In the genomic region with DNA sequence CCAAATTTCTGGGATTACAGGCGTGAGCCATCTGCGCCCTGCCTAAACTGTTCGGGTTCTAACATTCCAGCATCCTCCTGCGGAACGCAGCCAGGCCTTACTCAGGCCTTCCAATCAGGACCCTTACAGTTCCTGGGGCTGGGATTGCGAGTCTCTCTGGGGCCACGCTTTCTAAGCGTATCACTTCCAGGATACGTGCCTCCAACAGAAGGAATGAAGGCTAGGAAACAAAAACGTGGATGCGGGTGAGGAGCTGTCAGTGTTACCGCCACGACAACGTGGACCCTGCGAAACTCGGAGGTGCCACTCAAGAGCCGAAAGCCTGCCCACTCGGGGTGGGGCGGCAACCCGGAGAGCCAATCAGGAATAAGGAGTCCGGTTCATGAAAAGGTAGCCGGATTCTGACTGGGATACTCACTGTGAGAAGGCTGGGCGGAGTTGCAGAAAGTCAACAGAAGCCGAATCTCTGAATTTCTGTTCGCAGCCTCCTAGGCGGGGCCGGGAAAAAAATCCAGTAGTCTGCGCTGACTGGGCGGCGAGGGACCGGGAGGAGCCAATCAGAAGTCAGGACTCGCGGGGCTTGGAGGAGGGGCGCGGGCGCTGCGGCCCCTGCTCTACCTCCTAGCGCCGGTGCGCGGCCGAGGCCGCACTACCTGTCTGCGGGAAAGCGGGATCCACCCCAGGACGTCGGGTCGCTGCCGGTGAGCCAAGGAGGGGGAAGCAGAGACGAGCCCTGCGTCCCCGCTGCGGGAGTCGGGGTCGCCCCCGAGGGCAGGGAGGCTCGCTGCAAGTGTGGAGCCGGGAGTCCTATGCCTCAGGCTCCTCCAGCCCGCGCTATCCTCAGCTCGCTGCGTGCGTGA, we compare ENCODE assay signal across 8 cellular contexts. TPM values are rescaled to one million over a fixed set of nuclear protein-coding genes. Genes with fewer than 3 reads are reported as not detected.
A peak's percentile ranks its signal among the peaks of the same experiment; 100 is the strongest.
DNase-seq lines count a peak whose midpoint lies in the region; ATAC-seq and TF ChIP-seq lines count a peak whose summit lies in the region.

HYKK (plus strand) TSS at position 607 of the 860 bp plus-strand sequence. CDS start 5,512 bp downstream, outside the sequence.

- peak within 1 kb of the TSS; percentile 62 for H2AFZ ChIP-seq in trophoblast cell (ENCODE audit: insufficient read depth, low read length, poor library complexity)

- H3K36me3 ChIP-seq in adrenal gland (replicated peaks in 1 of 2) (no peaks in the 10 kb centered on the region), heart right ventricle (peaks cover 0 to 2% (median 0%) of the 10 kb centered on the region in 9 donors), trophoblast cell (ENCODE audit: control insufficient read depth in 1 of 2, insufficient read depth in 2 of 2, low read length in 2 of 2) (no peaks in the 10 kb centered on the region), transverse colon (no peaks in the 10 kb centered on the region)

- H3K23ac ChIP-seq in trophoblast cell (ENCODE audit: low read length): no peak within 1 kb of the TSS

- no peak within 1 kb of the TSS for H4K12ac ChIP-seq in trophoblast cell (ENCODE audit: low read depth, low read length)

- no peak within 1 kb of the TSS for H3K4ac ChIP-seq in trophoblast cell (ENCODE audit: low read depth, low read length)

- intact Hi-C loops in adrenal gland (cut with DNase I): no loop called here
- intact Hi-C loops in heart right ventricle (cut with DNase I): loop anchor here in 1 of 10 donors (10.0 kb wide), 2 partner anchors 62 to 202 kb away; no protein-coding TSS in a partner anchor
- intact Hi-C loops in transverse colon (cut with DNase I; ENCODE audit: low total_unique reads): no loop called here

- H3K27me3 ChIP-seq in adrenal gland (no peaks in the 10 kb centered on the region), heart right ventricle (peaks cover 0 to 15% (median 0%) of the 10 kb centered on the region in 7 donors), trophoblast cell (ENCODE audit: insufficient read depth, low read length) (no peaks in the 10 kb centered on the region), transverse colon (no peaks in the 10 kb centered on the region)

- H3K79me2 ChIP-seq in trophoblast cell (ENCODE audit: control insufficient read depth, insufficient read depth, low read length, poor library complexity): no peaks in the 10 kb centered on the region

- no peaks in the 10 kb centered on the region for H3K9me3 ChIP-seq in adrenal gland (replicated peaks in 1 of 3)
- no peaks in the 10 kb centered on the region for H3K9me3 ChIP-seq in heart right ventricle
- H3K9me3 ChIP-seq in trophoblast cell (ENCODE audit: insufficient read depth, low read depth, low read length): no peaks in the 10 kb centered on the region
- no peaks in the 10 kb centered on the region for H3K9me3 ChIP-seq in transverse colon

- peak within 1 kb of the TSS; percentile 57 for H3K9ac ChIP-seq in trophoblast cell (ENCODE audit: low read length)

- H2AK5ac ChIP-seq in trophoblast cell (ENCODE audit: low read length): no peak within 1 kb of the TSS

- peaks cover 0 to 13% of the 10 kb centered on the region in 2 donors for H3K4me1 ChIP-seq in adrenal gland (replicated peaks in 1 of 2)
- peaks cover 4 to 16% (median 9%) of the 10 kb centered on the region in 9 donors for H3K4me1 ChIP-seq in heart right ventricle
- H3K4me1 ChIP-seq in trophoblast cell (ENCODE audit: control insufficient read depth in 1 of 2, insufficient read depth in 2 of 2, low read length in 2 of 2): peaks cover 2 to 5% of the 10 kb centered on the region in 2 experiments
- peaks cover 6 to 17% (median 9%) of the 10 kb centered on the region in 4 donors for H3K4me1 ChIP-seq in transverse colon

- TF ChIP-seq POLR2A in adrenal gland (IDR thresholded peaks at IDR 0.05) (peak in 1 of 2 donors; percentile 58), transverse colon (IDR thresholded peaks at IDR 0.05) (peak; percentile 81)

- H4K91ac ChIP-seq in trophoblast cell (ENCODE audit: low read depth, low read length): no peak within 1 kb of the TSS

- H3K27ac ChIP-seq in adrenal gland (peak within 1 kb of the TSS in 3 of 5 donors; percentile 52 to 68 (median 53)), heart right ventricle (peak within 1 kb of the TSS in 9 of 10 donors; percentile 18 to 74 (median 57)), trophoblast cell (ENCODE audit: low read depth, low read length) (no peak within 1 kb of the TSS), transverse colon (peak within 1 kb of the TSS; percentile 74 to 87 (median 81))

- H3K18ac ChIP-seq in trophoblast cell (ENCODE audit: low read length): no peak within 1 kb of the TSS

- H3K4me2 ChIP-seq in trophoblast cell (ENCODE audit: low read length): peak within 1 kb of the TSS; percentile 95

- peak within 1 kb of the TSS in 3 of 4 donors; percentile 13 to 83 (median 65) for H3K4me3 ChIP-seq in adrenal gland
- peak within 1 kb of the TSS; percentile 51 to 96 (median 79) for H3K4me3 ChIP-seq in heart right ventricle
- H3K4me3 ChIP-seq in trophoblast cell (ENCODE audit: low read depth, low read length): peak within 1 kb of the TSS; percentile 78
- H3K4me3 ChIP-seq in transverse colon: peak within 1 kb of the TSS; percentile 57 to 91 (median 75)

- peak; percentile 95 for DNase-seq in NCI-H1436 (lab: John Stamatoyannopoulos, UW)
- DNase-seq in T follicular helper cell (ENCODE audit: low read depth): peak; percentile 68
- peak; percentile 91 to 98 (median 96) for DNase-seq in adrenal gland
- DNase-seq in heart right ventricle: peak; percentile 86 to 93
- DNase-seq in trophoblast cell: peak; percentile 97 to 99
- peak; percentile 94 for DNase-seq in transverse colon

- no peak within 1 kb of the TSS for H2BK5ac ChIP-seq in trophoblast cell (ENCODE audit: low read depth, low read length, poor library complexity)

- TF ChIP-seq EP300 in transverse colon (IDR thresholded peaks at IDR 0.05; ENCODE audit: low read depth): no peak

- H4K8ac ChIP-seq in trophoblast cell (ENCODE audit: low read depth, low read length): peak within 1 kb of the TSS; percentile 55

- TF ChIP-seq CTCF in GM12873 (IDR thresholded peaks at IDR 0.05; ENCODE audit: insufficient read depth, low read depth, low read length, missing control alignments): peak; percentile 13
- TF ChIP-seq CTCF in adrenal gland (IDR thresholded peaks at IDR 0.05): peak in 4 of 6 experiments; percentile 18 to 41 (median 26)
- peak in 2 of 9 donors; percentile 9 to 22 for TF ChIP-seq CTCF in heart right ventricle (IDR thresholded peaks at IDR 0.05)
- TF ChIP-seq CTCF in transverse colon (IDR thresholded peaks at IDR 0.05): peak in 3 of 5 experiments; percentile 20 to 56 (median 46)

- H2BK120ac ChIP-seq in trophoblast cell (ENCODE audit: insufficient read depth, low read length, poor library complexity): no peak within 1 kb of the TSS

- in situ Hi-C loops in transverse colon (cut with MboI; ENCODE audit: low pct_ligation_motif_present in 1 of 4, low pct_unique_long_range_greater_than_20kb in 1 of 4, low sequenced_read_pairs in 3 of 4): no loop called here

- ATAC-seq in HG02798 (IDR thresholded peaks at IDR 0.05; ENCODE audit: poor library complexity, unreplicated experiment): peak; percentile 86
- ATAC-seq in heart right ventricle: peak; percentile 94 to 99 (median 97)

- peaks cover 3% of the 10 kb centered on the region for H3K79me1 ChIP-seq in trophoblast cell (ENCODE audit: low read length)

- H3K14ac ChIP-seq in trophoblast cell (ENCODE audit: low read length): no peak within 1 kb of the TSS

- WGBS in adrenal gland, 4 donors: 1 to 2% (median 1%) methylated on average over 32 to 63 of the region's 63 CpGs
- 0 to 1% methylated on average over 63 of the region's 63 CpGs for WGBS in heart right ventricle, 2 donors
- no CpG with 5 or more reads among the region's 63 CpGs for WGBS in trophoblast cell (ENCODE audit: extremely low coverage, insufficient coverage, insufficient read length)
- 2 to 7% methylated on average over 12 to 63 of the region's 63 CpGs for WGBS in transverse colon (ENCODE audit: low coverage in 1 of 2), 2 donors

- no peak within 1 kb of the TSS for H2BK12ac ChIP-seq in trophoblast cell (ENCODE audit: low read length)

RNA-seq across cellular contexts. Expression of gene HYKK, which starts in this region (rescaled TPM):
- total RNA-seq in adrenal gland (10 to 100 TPM in 2 of 8 donors, 1 to 10 TPM in 6; 4.8 to 17.1 (median 8.0) TPM), heart right ventricle (1 to 10 TPM; 4.3 to 7.7 (median 7.1) TPM), transverse colon (1 to 10 TPM; 4.5 to 7.6 (median 6.5) TPM)
- polyA plus RNA-seq in adrenal gland (1 to 10 TPM; 3.1 to 7.0 (median 5.5) TPM), heart right ventricle (1 to 10 TPM; 2.2 to 3.6 TPM)
- polyA plus RNA-seq in trophoblast cell (2013): 0.49 and 0.55 TPM in 2 replicates
